9 cellular contexts compared by ENCODE assay signal in the genomic region with DNA sequence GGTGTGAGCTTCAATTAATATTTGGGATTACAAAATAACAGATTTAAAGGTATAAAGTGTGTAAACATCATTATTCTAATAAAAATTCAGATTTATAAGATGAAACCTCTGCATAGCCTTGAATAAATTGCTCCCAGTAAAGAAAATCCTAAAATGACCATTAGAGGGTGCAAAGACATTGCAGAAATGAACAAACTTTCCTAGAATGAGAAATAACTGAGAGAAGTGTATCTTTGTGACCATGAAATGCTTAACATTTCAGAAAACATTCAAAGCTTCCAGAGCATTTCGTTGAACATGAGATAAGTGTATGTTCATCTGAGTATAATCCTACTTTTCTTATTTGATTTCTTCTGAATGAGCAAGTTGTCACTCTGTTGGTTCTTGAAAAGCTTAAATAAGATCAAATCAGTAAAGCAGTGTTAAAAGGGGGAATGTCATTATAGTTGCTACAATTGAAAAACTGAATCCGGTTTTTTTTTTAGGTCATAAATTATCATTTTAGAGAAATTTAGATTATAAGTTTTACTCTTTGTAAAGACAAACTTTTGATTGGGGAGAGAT. TPM values are rescaled to one million over a fixed set of nuclear protein-coding genes. Genes with fewer than 3 reads are reported as not detected.
DNase-seq lines count a peak whose midpoint lies in the region; ATAC-seq, FAIRE-seq and TF ChIP-seq lines count a peak whose summit lies in the region.
"Had no signal": no experiment of that assay in that cellular context is flagged by ENCODE, and none has a peak within 500 bp of the region (broad histone marks: within the 10 kb centered on the region; RNA-seq: fewer than 3 reads in every experiment).

No MANE protein-coding gene starts in this region.

- CTCF ChIA-PET in HepG2 (lab: Yijun Ruan, JAX; ENCODE audit: low intra/inter-chr PET ratio, low total read pairs), result interaction anchor here (1.0 kb wide), 1 partner anchor 592 kb away, joined by 6 read pairs; no protein-coding TSS in a partner anchor

- intact Hi-C loops in HepG2 (cut with micrococcal nuclease; ENCODE audit: unreplicated experiment), result loop anchor here (2.0 to 5.0 kb wide), 2 partner anchors 220 to 1214 kb away; no protein-coding TSS in a partner anchor

- H4K20me1 ChIP-seq in DOHH2 (ENCODE audit: control insufficient read depth, insufficient read depth, low read depth, low read length) (no peaks in the 10 kb centered on the region), HepG2 (ENCODE audit: insufficient read depth, low read length) (no peaks in the 10 kb centered on the region)

- H3K27ac ChIP-seq in DOHH2 (ENCODE audit: low read depth, low read length), result no peak overlapping the region
- H3K27ac ChIP-seq in HepG2 (ENCODE audit: extremely low read length, insufficient read depth, low read length), result no peak overlapping the region
- no peak overlapping the region for H3K27ac ChIP-seq in upper lobe of left lung
- H3K27ac ChIP-seq: HL-60 had no signal

- H3K4me1 ChIP-seq in DOHH2 (ENCODE audit: control insufficient read depth, low read length), result no peaks in the 10 kb centered on the region
- peaks cover 12% of the 10 kb centered on the region for H3K4me1 ChIP-seq in adipocyte (ENCODE audit: control insufficient read depth, insufficient read depth, low read length)
- H3K4me1 ChIP-seq in HepG2 (ENCODE audit: insufficient read depth, low read length), result no peaks in the 10 kb centered on the region
- H3K4me1 ChIP-seq in upper lobe of left lung, result no peaks in the 10 kb centered on the region

- no TSS peak for BruUV-seq in HepG2 (replicated peaks; lab: Mats Ljungman, UMichigan)

- TF ChIP-seq POLR2A in HepG2 (IDR thresholded peaks at IDR 0.05; ENCODE audit: insufficient read depth in 1 of 2, low read depth in 2 of 2, low read length in 2 of 2) (no peak), upper lobe of left lung (IDR thresholded peaks at IDR 0.05) (no peak)

- peak; percentile 43 for FAIRE-seq in HepG2 (lab: Jason Lieb, UNC)

- H3F3A ChIP-seq in DOHH2 (ENCODE audit: control insufficient read depth, insufficient read depth), result no peaks in the 10 kb centered on the region

- DNase-seq in NCI-H1105 (lab: John Stamatoyannopoulos, UW), result peak; percentile 7
- peak; percentile 81 for DNase-seq in adipocyte (ENCODE audit: low read depth)
- peak; percentile 9 for DNase-seq in HepG2 (ENCODE audit: low spot score)
- DNase-seq in activated CD4-positive, alpha-beta T cell treated with anti-CD3 and anti-CD28 coated beads for 4 hours, result no peak
- no peak for DNase-seq in upper lobe of left lung

- H3K27me3 ChIP-seq in DOHH2 (ENCODE audit: control insufficient read depth, low read length), result no peaks in the 10 kb centered on the region
- no peaks in the 10 kb centered on the region for H3K27me3 ChIP-seq in adipocyte (replicated peaks; ENCODE audit: control insufficient read depth, insufficient read depth, low read length)
- no peaks in the 10 kb centered on the region; a peak in 1 of 5 replicates for H3K27me3 ChIP-seq in HepG2 (ENCODE audit: control insufficient read depth in 1 of 2, insufficient read depth in 2 of 2, low read length in 2 of 2)
- no peaks in the 10 kb centered on the region for H3K27me3 ChIP-seq in upper lobe of left lung

- TF ChIP-seq EP300 in HepG2 (IDR thresholded peaks at IDR 0.05; ENCODE audit: low read depth in 2 of 2, low read length in 2 of 2), result no peak
- no peak for TF ChIP-seq EP300 in HepG2 (CRISPR knock-in tag; IDR thresholded peaks at IDR 0.05; ENCODE audit: borderline replicate concordance)
- no peak for TF ChIP-seq EP300 in upper lobe of left lung (IDR thresholded peaks at IDR 0.05)

- POLR2A ChIA-PET in HepG2 (lab: Yijun Ruan, JAX), result no interaction called here

- no peak overlapping the region for H3K9ac ChIP-seq in adipocyte (ENCODE audit: low read length)
- H3K9ac ChIP-seq in HepG2 (ENCODE audit: insufficient read depth, low read depth, low read length), result no peak overlapping the region

- under 1% methylated on average over 2 of the region's 2 CpGs for WGBS in HepG2 (ENCODE audit: low lambda C conversion rate)
- 27 to 30% methylated on average over 2 of the region's 2 CpGs for WGBS in upper lobe of left lung, 2 donors

- H3K79me2 ChIP-seq in DOHH2 (ENCODE audit: control insufficient read depth, low read length), result no peaks in the 10 kb centered on the region
- no peaks in the 10 kb centered on the region for H3K79me2 ChIP-seq in HepG2 (ENCODE audit: insufficient read depth, low read length)

- TF ChIP-seq RAD21 in HepG2 (CRISPR knock-in tag; IDR thresholded peaks at IDR 0.05), result no peak

- H2AFZ ChIP-seq in HepG2 (ENCODE audit: low read length), result no peak overlapping the region

- peak; percentile 37; the same call in 1 of the 3 replicates for ATAC-seq in HepG2
- ATAC-seq in upper lobe of left lung (ENCODE audit: low FRiP score in 2 of 2), result no peak
- ATAC-seq in GM21825 (IDR thresholded peaks at IDR 0.05; ENCODE audit: unreplicated experiment), result no peak
- ATAC-seq in HG03571 (IDR thresholded peaks at IDR 0.05; ENCODE audit: unreplicated experiment), result no peak

- no peaks in the 10 kb centered on the region for H3K36me3 ChIP-seq in DOHH2 (ENCODE audit: control insufficient read depth, low read length)
- H3K36me3 ChIP-seq in adipocyte (ENCODE audit: control insufficient read depth, insufficient read depth, low read length, severe bottlenecking), result no peaks in the 10 kb centered on the region
- no peaks in the 10 kb centered on the region for H3K36me3 ChIP-seq in HepG2 (replicated peaks in 1 of 2; ENCODE audit: control insufficient read depth in 1 of 2, insufficient read depth in 2 of 2, low read length in 2 of 2)
- H3K36me3 ChIP-seq in upper lobe of left lung, result no peaks in the 10 kb centered on the region

- in situ Hi-C loops in HepG2 (cut with HindIII; ENCODE audit: extremely low pct_ligation_motif_present, low pct_unique_long_range_greater_than_20kb), result loop anchor here (5.0 kb wide), 1 partner anchor 590 kb away; no protein-coding TSS in a partner anchor

- peak; percentile 40 for TF ChIP-seq CTCF in DOHH2 (IDR thresholded peaks at IDR 0.05; ENCODE audit: low read depth, low read length, poor library complexity, severe bottlenecking)
- peak; percentile 28; the same call in 1 of the 2 replicates for TF ChIP-seq CTCF in HepG2 (CRISPR knock-in tag; IDR thresholded peaks at IDR 0.05)
- TF ChIP-seq CTCF in upper lobe of left lung (IDR thresholded peaks at IDR 0.05), result peak in 2 of 6 experiments; percentile 15

- H3K9me3 ChIP-seq in DOHH2 (ENCODE audit: control insufficient read depth, insufficient read depth, low read length) (no peaks in the 10 kb centered on the region), adipocyte (ENCODE audit: control insufficient read depth, low read length) (no peaks in the 10 kb centered on the region), HepG2 (ENCODE audit: low read length) (no peaks in the 10 kb centered on the region), upper lobe of left lung (no peaks in the 10 kb centered on the region)

- no peak overlapping the region for H3K4me2 ChIP-seq in DOHH2 (ENCODE audit: low read length)
- H3K4me2 ChIP-seq in HepG2 (ENCODE audit: low read depth, low read length), result no peak overlapping the region

- H3K4me3 ChIP-seq in DOHH2 (ENCODE audit: low read length) (no peak overlapping the region), adipocyte (ENCODE audit: low read length) (no peak overlapping the region), HepG2 (replicated peaks in 1 of 3; ENCODE audit: insufficient read depth in 1 of 3, low read depth in 2 of 3, low read length in 3 of 3) (no peak overlapping the region), upper lobe of left lung (no peak overlapping the region)

- no peaks in the 10 kb centered on the region for H3K9me2 ChIP-seq in DOHH2 (replicated peaks; ENCODE audit: control insufficient read depth, low read length)

TF ChIP-seq in HepG2, 621 proteins besides CTCF, POLR2A, EP300 and RAD21 (continues in another document):
- TF ChIP-seq MAZ (IDR thresholded peaks at IDR 0.05; ENCODE audit: borderline replicate concordance, low read depth, low read length) (no peak), MAZ (CRISPR knock-in tag; IDR thresholded peaks at IDR 0.05; ENCODE audit: low read depth) (no peak), KLF11 (CRISPR knock-in tag; IDR thresholded peaks at IDR 0.05) (no peak), FOXO1 (CRISPR knock-in tag; IDR thresholded peaks at IDR 0.05) (no peak)

RNA-seq across cellular contexts. Expression of a gene that starts 24.7 kb away (rescaled TPM):
- 5.4 and 6.3 TPM in 2 replicates for total RNA-seq in HepG2 (2016; rRNA removed; fragmentation: Illumina TruSeq; extraction: Trizol)
- total RNA-seq in HepG2 (2016; cell fraction: cytosol; rRNA removed; fragmentation: Illumina TruSeq; extraction: Trizol; ENCODE audit: low read depth), result 0.40 and 0.44 TPM in 2 replicates
- 4.6 and 6.1 TPM in 2 replicates for total RNA-seq in HepG2 (2016; cell fraction: insoluble cytoplasmic fraction; rRNA removed; fragmentation: Illumina TruSeq; extraction: Trizol)
- total RNA-seq in HepG2 (2016; cell fraction: membrane; rRNA removed; fragmentation: Illumina TruSeq; extraction: Trizol), result 0.62 and 1.2 TPM in 2 replicates
- 5.1 and 5.8 TPM in 2 replicates for total RNA-seq in HepG2 (2016; cell fraction: nucleus; rRNA removed; fragmentation: Illumina TruSeq; extraction: Trizol)
- 2.3 and 2.4 TPM in 2 replicates for polyA plus RNA-seq in HepG2 (2011; rRNA removed)
- 0.43 and 1.1 TPM in 2 replicates for polyA plus RNA-seq in HepG2 (2011; cell fraction: cytosol; rRNA removed)
- 2.7 and 3.7 TPM in 2 replicates for polyA plus RNA-seq in HepG2 (2011; cell fraction: nucleus; rRNA removed)
- 2.0 and 2.5 TPM in 2 replicates for polyA plus RNA-seq in HepG2 (2012)
- 0.16 and 0.23 TPM in 2 replicates for polyA plus RNA-seq in HepG2 (2016; cell fraction: cytosol; fragmentation: Illumina TruSeq; extraction: Trizol; ENCODE audit: low read depth)
- polyA plus RNA-seq in HepG2 (2016; cell fraction: insoluble cytoplasmic fraction; fragmentation: Illumina TruSeq; extraction: Trizol; ENCODE audit: low read depth), result 4.1 and 4.4 TPM in 2 replicates
- 0.43 and 0.55 TPM in 2 replicates for polyA plus RNA-seq in HepG2 (2016; cell fraction: membrane; fragmentation: Illumina TruSeq; extraction: Trizol; ENCODE audit: low read depth)
- 6.8 and 8.7 TPM in 2 replicates for polyA plus RNA-seq in HepG2 (2016; cell fraction: nucleus; fragmentation: Illumina TruSeq; extraction: Trizol; ENCODE audit: insufficient read depth, low read depth)
- polyA minus RNA-seq in HepG2 (2011; rRNA and poly(A)+ RNA removed; ENCODE audit: low replicate concordance), result 0.16 and 2.0 TPM in 2 replicates
- 0.88 and 1.3 TPM in 2 replicates for polyA minus RNA-seq in HepG2 (2011; cell fraction: cytosol; rRNA and poly(A)+ RNA removed)
- 5.2 and 6.8 TPM in 2 replicates for polyA minus RNA-seq in HepG2 (2011; cell fraction: nucleus; rRNA and poly(A)+ RNA removed)
- 10 to 100 TPM in 3 of 6 donors, 1 to 10 TPM in 3; 3.2 to 25.1 (median 12.4) TPM for total RNA-seq in upper lobe of left lung

Comparison
In these comparisons a context has a peak if more than half of its experiments do, and no peak if none do; other contexts are left out.
1. DNase-seq: peak in NCI-H1105 (single experiment), adipocyte (single experiment) and HepG2 (single experiment); none in activated CD4-positive, alpha-beta T cell treated with anti-CD3 and anti-CD28 coated beads for 4 hours (0 of 2) and upper lobe of left lung (0 of 2).